Comparison of ENCODE assay signal across 1 cellular context in the genomic region with DNA sequence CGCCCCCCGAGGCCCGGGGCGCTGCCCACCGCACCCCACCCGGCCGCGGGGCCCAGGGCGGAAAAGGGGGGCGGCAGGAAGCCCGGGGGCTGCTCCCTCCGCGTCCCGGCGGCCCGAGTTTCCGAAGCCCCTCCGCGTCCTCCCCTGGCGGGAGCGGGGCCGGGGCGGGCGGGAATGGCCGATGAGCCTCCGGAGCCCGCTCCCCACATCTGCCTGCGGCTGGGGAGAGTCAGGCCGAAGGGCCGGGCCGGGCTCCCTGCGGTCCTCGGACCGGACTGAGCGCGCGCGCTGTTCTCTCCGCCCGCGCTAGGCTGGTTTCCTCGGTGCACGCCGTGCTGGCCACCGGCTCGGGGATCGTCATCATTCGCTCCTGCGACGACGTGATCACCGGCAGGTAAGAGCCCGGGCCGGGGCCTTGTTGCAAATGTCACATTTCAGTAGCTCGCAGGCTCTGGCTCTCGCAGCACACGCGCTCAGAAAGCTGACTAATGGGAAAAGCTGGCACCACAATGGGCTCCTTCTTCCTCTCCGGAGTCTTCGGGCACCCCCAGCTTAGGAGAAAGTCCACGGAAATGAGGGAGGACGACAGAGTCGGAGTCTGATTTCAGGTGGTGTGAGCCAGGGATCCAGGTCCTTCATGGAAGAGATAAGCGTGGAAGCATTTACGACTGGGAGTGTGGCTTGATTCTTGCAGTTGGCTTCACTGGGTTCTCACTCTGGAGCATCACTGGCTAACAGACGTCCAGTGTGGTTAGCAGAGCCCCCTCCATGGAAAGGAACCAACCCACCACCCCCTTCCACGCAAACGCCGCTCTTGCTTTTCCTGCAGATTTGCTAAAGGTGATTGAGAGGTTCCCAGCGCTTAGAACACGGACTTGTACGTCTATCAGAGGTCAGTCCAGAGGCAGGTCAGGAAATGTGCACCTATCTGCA.
TF ChIP-seq lines count a peak whose summit lies in the region.

No MANE protein-coding gene starts in this region.

TF ChIP-seq in HepG2, 621 proteins besides CTCF, POLR2A, EP300 and RAD21 (continues in another document):
- TF ChIP-seq GATA4 (IDR thresholded peaks at IDR 0.05; ENCODE audit: borderline replicate concordance, low read depth) (no peak), MED8 (CRISPR knock-in tag; IDR thresholded peaks at IDR 0.05; ENCODE audit: insufficient replicate concordance) (no peak), MYC (CRISPR knock-in tag; IDR thresholded peaks at IDR 0.05; ENCODE audit: borderline replicate concordance) (no peak; the same call in 1 of the 2 replicates), POLR2G (IDR thresholded peaks at IDR 0.05; ENCODE audit: low read depth, low read length) (peak; percentile 35; the same call in 1 of the 2 replicates), KDM2A (CRISPR knock-in tag; IDR thresholded peaks at IDR 0.05; ENCODE audit: borderline replicate concordance, low read depth) (peak; percentile 44; the same call in 1 of the 2 replicates), ZNF253 (CRISPR knock-in tag; IDR thresholded peaks at IDR 0.05; ENCODE audit: borderline replicate concordance) (no peak), RBFOX2 (IDR thresholded peaks at IDR 0.05; ENCODE audit: low read depth, low read length) (peak; percentile 61), KLF12 (CRISPR knock-in tag; IDR thresholded peaks at IDR 0.05; ENCODE audit: borderline replicate concordance) (no peak), PHF20 (CRISPR knock-in tag; IDR thresholded peaks at IDR 0.05) (peak; percentile 17; the same call in 1 of the 2 replicates), ZNF234 (CRISPR knock-in tag; conservative IDR thresholded peaks at IDR 0.05) (no peak), HDAC1 (CRISPR knock-in tag; IDR thresholded peaks at IDR 0.05) (0 out of 2 replicates have a peak, but pooled peaks have one; percentile 28), SAP130 (CRISPR knock-in tag; IDR thresholded peaks at IDR 0.05; ENCODE audit: low read depth) (peak; percentile 41), YEATS4 (CRISPR knock-in tag; IDR thresholded peaks at IDR 0.05; ENCODE audit: borderline replicate concordance) (0 out of 2 replicates have a peak, but pooled peaks have one; percentile 50), ZNF263 (CRISPR knock-in tag; IDR thresholded peaks at IDR 0.05) (peak; percentile 30; the same call in 1 of the 2 replicates), ZNF605 (CRISPR knock-in tag; IDR thresholded peaks at IDR 0.05) (peak; percentile 75), ZNF558 (CRISPR knock-in tag; IDR thresholded peaks at IDR 0.05; ENCODE audit: borderline replicate concordance) (0 out of 2 replicates have a peak, but pooled peaks have one; percentile 36), SOX6 (IDR thresholded peaks at IDR 0.05) (no peak), SOX6 (CRISPR knock-in tag; IDR thresholded peaks at IDR 0.05) (no peak), NFKB2 (CRISPR knock-in tag; IDR thresholded peaks at IDR 0.05; ENCODE audit: borderline replicate concordance) (peak; percentile 42; the same call in 1 of the 2 replicates), KMT2A (CRISPR knock-in tag; IDR thresholded peaks at IDR 0.05) (peak; percentile 50; the same call in 1 of the 2 replicates), ZFX (CRISPR knock-in tag; IDR thresholded peaks at IDR 0.05; ENCODE audit: low read depth) (peak; percentile 42; the same call in 1 of the 2 replicates), ZNF235 (CRISPR knock-in tag; IDR thresholded peaks at IDR 0.05; ENCODE audit: borderline replicate concordance) (peak; percentile 58; the same call in 1 of the 2 replicates)
- TF ChIP-seq, protein P1, sequence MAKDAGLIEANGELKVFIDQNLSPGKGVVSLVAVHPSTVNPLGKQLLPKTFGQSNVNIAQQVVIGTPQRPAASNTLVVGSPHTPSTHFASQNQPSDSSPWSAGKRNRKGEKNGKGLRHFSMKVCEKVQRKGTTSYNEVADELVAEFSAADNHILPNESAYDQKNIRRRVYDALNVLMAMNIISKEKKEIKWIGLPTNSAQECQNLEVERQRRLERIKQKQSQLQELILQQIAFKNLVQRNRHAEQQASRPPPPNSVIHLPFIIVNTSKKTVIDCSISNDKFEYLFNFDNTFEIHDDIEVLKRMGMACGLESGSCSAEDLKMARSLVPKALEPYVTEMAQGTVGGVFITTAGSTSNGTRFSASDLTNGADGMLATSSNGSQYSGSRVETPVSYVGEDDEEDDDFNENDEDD (CRISPR knock-in tag; IDR thresholded peaks at IDR 0.05; ENCODE audit: borderline replicate concordance): 0 out of 2 replicates have a peak, but pooled peaks have one; percentile 20
- TF ChIP-seq, protein P2, sequence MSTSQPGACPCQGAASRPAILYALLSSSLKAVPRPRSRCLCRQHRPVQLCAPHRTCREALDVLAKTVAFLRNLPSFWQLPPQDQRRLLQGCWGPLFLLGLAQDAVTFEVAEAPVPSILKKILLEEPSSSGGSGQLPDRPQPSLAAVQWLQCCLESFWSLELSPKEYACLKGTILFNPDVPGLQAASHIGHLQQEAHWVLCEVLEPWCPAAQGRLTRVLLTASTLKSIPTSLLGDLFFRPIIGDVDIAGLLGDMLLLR (CRISPR knock-in tag; IDR thresholded peaks at IDR 0.05): 0 out of 2 replicates have a peak, but pooled peaks have one; percentile 17
- TF ChIP-seq, protein P3, sequence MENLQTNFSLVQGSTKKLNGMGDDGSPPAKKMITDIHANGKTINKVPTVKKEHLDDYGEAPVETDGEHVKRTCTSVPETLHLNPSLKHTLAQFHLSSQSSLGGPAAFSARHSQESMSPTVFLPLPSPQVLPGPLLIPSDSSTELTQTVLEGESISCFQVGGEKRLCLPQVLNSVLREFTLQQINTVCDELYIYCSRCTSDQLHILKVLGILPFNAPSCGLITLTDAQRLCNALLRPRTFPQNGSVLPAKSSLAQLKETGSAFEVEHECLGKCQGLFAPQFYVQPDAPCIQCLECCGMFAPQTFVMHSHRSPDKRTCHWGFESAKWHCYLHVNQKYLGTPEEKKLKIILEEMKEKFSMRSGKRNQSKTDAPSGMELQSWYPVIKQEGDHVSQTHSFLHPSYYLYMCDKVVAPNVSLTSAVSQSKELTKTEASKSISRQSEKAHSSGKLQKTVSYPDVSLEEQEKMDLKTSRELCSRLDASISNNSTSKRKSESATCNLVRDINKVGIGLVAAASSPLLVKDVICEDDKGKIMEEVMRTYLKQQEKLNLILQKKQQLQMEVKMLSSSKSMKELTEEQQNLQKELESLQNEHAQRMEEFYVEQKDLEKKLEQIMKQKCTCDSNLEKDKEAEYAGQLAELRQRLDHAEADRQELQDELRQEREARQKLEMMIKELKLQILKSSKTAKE (CRISPR knock-in tag; IDR thresholded peaks at IDR 0.05; ENCODE audit: borderline replicate concordance): peak; percentile 34; the same call in 1 of the 2 replicates
- TF ChIP-seq, protein P4, sequence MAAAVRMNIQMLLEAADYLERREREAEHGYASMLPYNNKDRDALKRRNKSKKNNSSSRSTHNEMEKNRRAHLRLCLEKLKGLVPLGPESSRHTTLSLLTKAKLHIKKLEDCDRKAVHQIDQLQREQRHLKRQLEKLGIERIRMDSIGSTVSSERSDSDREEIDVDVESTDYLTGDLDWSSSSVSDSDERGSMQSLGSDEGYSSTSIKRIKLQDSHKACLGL (CRISPR knock-in tag; IDR thresholded peaks at IDR 0.05): peak; percentile 27; the same call in 1 of the 2 replicates
- TF ChIP-seq, protein P5, sequence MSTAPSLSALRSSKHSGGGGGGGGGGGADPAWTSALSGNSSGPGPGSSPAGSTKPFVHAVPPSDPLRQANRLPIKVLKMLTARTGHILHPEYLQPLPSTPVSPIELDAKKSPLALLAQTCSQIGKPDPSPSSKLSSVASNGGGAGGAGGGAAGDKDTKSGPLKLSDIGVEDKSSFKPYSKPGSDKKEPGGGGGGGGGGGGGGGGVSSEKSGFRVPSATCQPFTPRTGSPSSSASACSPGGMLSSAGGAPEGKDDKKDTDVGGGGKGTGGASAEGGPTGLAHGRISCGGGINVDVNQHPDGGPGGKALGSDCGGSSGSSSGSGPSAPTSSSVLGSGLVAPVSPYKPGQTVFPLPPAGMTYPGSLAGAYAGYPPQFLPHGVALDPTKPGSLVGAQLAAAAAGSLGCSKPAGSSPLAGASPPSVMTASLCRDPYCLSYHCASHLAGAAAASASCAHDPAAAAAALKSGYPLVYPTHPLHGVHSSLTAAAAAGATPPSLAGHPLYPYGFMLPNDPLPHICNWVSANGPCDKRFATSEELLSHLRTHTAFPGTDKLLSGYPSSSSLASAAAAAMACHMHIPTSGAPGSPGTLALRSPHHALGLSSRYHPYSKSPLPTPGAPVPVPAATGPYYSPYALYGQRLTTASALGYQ (CRISPR knock-in tag; IDR thresholded peaks at IDR 0.05): 0 out of 2 replicates have a peak, but pooled peaks have one; percentile 29
- TF ChIP-seq, protein P6, sequence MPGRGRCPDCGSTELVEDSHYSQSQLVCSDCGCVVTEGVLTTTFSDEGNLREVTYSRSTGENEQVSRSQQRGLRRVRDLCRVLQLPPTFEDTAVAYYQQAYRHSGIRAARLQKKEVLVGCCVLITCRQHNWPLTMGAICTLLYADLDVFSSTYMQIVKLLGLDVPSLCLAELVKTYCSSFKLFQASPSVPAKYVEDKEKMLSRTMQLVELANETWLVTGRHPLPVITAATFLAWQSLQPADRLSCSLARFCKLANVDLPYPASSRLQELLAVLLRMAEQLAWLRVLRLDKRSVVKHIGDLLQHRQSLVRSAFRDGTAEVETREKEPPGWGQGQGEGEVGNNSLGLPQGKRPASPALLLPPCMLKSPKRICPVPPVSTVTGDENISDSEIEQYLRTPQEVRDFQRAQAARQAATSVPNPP (CRISPR knock-in tag; IDR thresholded peaks at IDR 0.05): 0 out of 2 replicates have a peak, but pooled peaks have one; percentile 8
- TF ChIP-seq, protein P7, sequence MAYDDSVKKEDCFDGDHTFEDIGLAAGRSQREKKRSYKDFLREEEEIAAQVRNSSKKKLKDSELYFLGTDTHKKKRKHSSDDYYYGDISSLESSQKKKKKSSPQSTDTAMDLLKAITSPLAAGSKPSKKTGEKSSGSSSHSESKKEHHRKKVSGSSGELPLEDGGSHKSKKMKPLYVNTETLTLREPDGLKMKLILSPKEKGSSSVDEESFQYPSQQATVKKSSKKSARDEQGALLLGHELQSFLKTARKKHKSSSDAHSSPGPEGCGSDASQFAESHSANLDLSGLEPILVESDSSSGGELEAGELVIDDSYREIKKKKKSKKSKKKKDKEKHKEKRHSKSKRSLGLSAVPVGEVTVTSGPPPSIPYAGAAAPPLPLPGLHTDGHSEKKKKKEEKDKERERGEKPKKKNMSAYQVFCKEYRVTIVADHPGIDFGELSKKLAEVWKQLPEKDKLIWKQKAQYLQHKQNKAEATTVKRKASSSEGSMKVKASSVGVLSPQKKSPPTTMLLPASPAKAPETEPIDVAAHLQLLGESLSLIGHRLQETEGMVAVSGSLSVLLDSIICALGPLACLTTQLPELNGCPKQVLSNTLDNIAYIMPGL (CRISPR knock-in tag; IDR thresholded peaks at IDR 0.05; ENCODE audit: borderline replicate concordance in 1 of 2, low read depth in 1 of 2): peak in 1 of 2 experiments; percentile 47; a peak in 1 of 4 replicates
- TF ChIP-seq, protein P8, sequence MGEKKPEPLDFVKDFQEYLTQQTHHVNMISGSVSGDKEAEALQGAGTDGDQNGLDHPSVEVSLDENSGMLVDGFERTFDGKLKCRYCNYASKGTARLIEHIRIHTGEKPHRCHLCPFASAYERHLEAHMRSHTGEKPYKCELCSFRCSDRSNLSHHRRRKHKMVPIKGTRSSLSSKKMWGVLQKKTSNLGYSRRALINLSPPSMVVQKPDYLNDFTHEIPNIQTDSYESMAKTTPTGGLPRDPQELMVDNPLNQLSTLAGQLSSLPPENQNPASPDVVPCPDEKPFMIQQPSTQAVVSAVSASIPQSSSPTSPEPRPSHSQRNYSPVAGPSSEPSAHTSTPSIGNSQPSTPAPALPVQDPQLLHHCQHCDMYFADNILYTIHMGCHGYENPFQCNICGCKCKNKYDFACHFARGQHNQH (CRISPR knock-in tag; IDR thresholded peaks at IDR 0.05): 0 out of 2 replicates have a peak, but pooled peaks have one; percentile 32
- TF ChIP-seq, protein P9, sequence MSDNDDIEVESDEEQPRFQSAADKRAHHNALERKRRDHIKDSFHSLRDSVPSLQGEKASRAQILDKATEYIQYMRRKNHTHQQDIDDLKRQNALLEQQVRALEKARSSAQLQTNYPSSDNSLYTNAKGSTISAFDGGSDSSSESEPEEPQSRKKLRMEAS (IDR thresholded peaks at IDR 0.05): peak; percentile 44; the same call in 1 of the 2 replicates
- TF ChIP-seq, protein P10, sequence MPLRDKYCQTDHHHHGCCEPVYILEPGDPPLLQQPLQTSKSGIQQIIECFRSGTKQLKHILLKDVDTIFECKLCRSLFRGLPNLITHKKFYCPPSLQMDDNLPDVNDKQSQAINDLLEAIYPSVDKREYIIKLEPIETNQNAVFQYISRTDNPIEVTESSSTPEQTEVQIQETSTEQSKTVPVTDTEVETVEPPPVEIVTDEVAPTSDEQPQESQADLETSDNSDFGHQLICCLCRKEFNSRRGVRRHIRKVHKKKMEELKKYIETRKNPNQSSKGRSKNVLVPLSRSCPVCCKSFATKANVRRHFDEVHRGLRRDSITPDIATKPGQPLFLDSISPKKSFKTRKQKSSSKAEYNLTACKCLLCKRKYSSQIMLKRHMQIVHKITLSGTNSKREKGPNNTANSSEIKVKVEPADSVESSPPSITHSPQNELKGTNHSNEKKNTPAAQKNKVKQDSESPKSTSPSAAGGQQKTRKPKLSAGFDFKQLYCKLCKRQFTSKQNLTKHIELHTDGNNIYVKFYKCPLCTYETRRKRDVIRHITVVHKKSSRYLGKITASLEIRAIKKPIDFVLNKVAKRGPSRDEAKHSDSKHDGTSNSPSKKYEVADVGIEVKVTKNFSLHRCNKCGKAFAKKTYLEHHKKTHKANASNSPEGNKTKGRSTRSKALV (CRISPR knock-in tag; IDR thresholded peaks at IDR 0.05): peak; percentile 81; the same call in 1 of the 2 replicates
